9 cellular contexts compared by ENCODE assay signal in genomic region chr3:197801801-197802504, GRCh38. TPM values are rescaled to one million over a fixed set of nuclear protein-coding genes. Genes with fewer than 3 reads are reported as not detected.
A peak's percentile ranks its signal among the peaks of the same experiment; 100 is the strongest.
DNase-seq lines count a peak whose midpoint lies in the region; ATAC-seq and TF ChIP-seq lines count a peak whose summit lies in the region.
"Had no signal": no experiment of that assay in that cellular context is flagged by ENCODE, and none has a peak within 500 bp of the region (broad histone marks: within the 10 kb centered on the region; RNA-seq: fewer than 3 reads in every experiment).

No MANE protein-coding gene starts in this region.

- BruUV-seq in Panc1 (replicated peaks; lab: Mats Ljungman, UMichigan) = no TSS peak

- ATAC-seq in CD4-positive, alpha-beta T cell (ENCODE audit: poor library complexity) = peak; percentile 68
- ATAC-seq in GM19043 (IDR thresholded peaks at IDR 0.05; ENCODE audit: low read depth, unreplicated experiment) = peak; percentile 50
- peak; percentile 49; the same call in 1 of the 2 replicates for ATAC-seq in Panc1
- ATAC-seq in GM19023 (IDR thresholded peaks at IDR 0.05; ENCODE audit: unreplicated experiment) = no peak
- ATAC-seq in GM19455 (IDR thresholded peaks at IDR 0.05; ENCODE audit: unreplicated experiment) = no peak

- in situ Hi-C loops in Panc1 (cut with HindIII; ENCODE audit: low pct_unique_long_range_greater_than_20kb, low sequenced_read_pairs) = no loop called here

- intact Hi-C loops in CD4-positive, alpha-beta T cell (cut with DNase I, micrococcal nuclease) = loop anchor here (1.0 to 10.0 kb wide), 4 partner anchors 9 to 203 kb away; no protein-coding TSS in a partner anchor
- intact Hi-C loops in Panc1 (cut with micrococcal nuclease; ENCODE audit: unreplicated experiment) (no loop called here), posterior cingulate gyrus (cut with DNase I) (no loop called here)

- no peaks in the 10 kb centered on the region for H3K27me3 Mint-ChIP-seq in CD4-positive, alpha-beta T cell

- peaks cover 4% of the 10 kb centered on the region for H3K36me3 Mint-ChIP-seq in CD4-positive, alpha-beta T cell (ENCODE audit: low read depth)

- TF ChIP-seq CTCF in CD4-positive, alpha-beta T cell (IDR thresholded peaks at IDR 0.05) = peak; percentile 49
- TF ChIP-seq CTCF in Panc1 (IDR thresholded peaks at IDR 0.05) = peak; percentile 68
- TF ChIP-seq CTCF in choroid plexus epithelial cell (conservative IDR thresholded peaks at IDR 0.05; ENCODE audit: low read depth, low read length) = peak; percentile 57

- peak overlapping the region; percentile 65 for H3K27ac Mint-ChIP-seq in CD4-positive, alpha-beta T cell

- H3K4me3 Mint-ChIP-seq in CD4-positive, alpha-beta T cell = peak overlapping the region; percentile 13

- DNase-seq in CD4-positive, alpha-beta T cell = peak in 1 of 10 experiments; percentile 19
- DNase-seq in Panc1 (ENCODE audit: low read depth, low spot score) (no peak), choroid plexus epithelial cell (ENCODE audit: low read depth) (peak; percentile 56), posterior cingulate gyrus (no peak)
- DNase-seq in stimulated activated CD8-positive, alpha-beta memory T cell treated with anti-CD3 and anti-CD28 coated beads, Interleukin-4, amount 100 ng/mL, for 48 hours = peak; percentile 34
- DNase-seq: right cardiac atrium had no signal

- H3K4me3 ChIP-seq in Panc1 (ENCODE audit: low read depth in 2 of 2, low read length in 2 of 2) (no peak overlapping the region), choroid plexus epithelial cell (ENCODE audit: low read depth, low read length) (no peak overlapping the region)

- H3K36me3 ChIP-seq in Panc1 (ENCODE audit: control insufficient read depth, insufficient read depth, low read length) = no peaks in the 10 kb centered on the region

- peaks cover 10% of the 10 kb centered on the region; the same call in 1 of the 2 replicates for H3K4me1 ChIP-seq in Panc1 (ENCODE audit: control insufficient read depth, insufficient read depth, low read length)

- no peaks in the 10 kb centered on the region for H3K9me3 ChIP-seq in CD4-positive, alpha-beta T cell (ENCODE audit: control insufficient read depth, low read length)
- no peaks in the 10 kb centered on the region for H3K9me3 ChIP-seq in Panc1 (ENCODE audit: control insufficient read depth, insufficient read depth, low read depth, low read length)

- no peaks in the 10 kb centered on the region for H3K27me3 ChIP-seq in CD4-positive, alpha-beta T cell (ENCODE audit: control insufficient read depth, insufficient read depth, low read length)
- no peaks in the 10 kb centered on the region for H3K27me3 ChIP-seq in Panc1 (ENCODE audit: control insufficient read depth, insufficient read depth, low read length)

- H3K4me1 Mint-ChIP-seq in CD4-positive, alpha-beta T cell (ENCODE audit: low read depth) = peaks cover 61% of the 10 kb centered on the region

- no peaks in the 10 kb centered on the region for H3K9me3 Mint-ChIP-seq in CD4-positive, alpha-beta T cell

- POLR2A ChIA-PET in CD4-positive, alpha-beta T cell (lab: Charles Lee) = interaction anchor here (1.5 to 1.6 kb wide), 2 partner anchors 10 to 12 kb away, joined by 5 to 8 read pairs; partner anchors contain the start of gene LRCH3
- POLR2A ChIA-PET in Panc1 (lab: Charles Lee) = no interaction called here

- CTCF ChIA-PET in CD4-positive, alpha-beta T cell (lab: Charles Lee) = interaction anchor here (0.6 to 1.1 kb wide), 3 partner anchors 23 to 91 kb away, joined by 3 read pairs; no protein-coding TSS in a partner anchor
- CTCF ChIA-PET in Panc1 (lab: Charles Lee) = interaction anchor here (0.6 kb wide), 1 partner anchor 74 kb away, joined by 3 read pairs; no protein-coding TSS in a partner anchor

- H3K27ac ChIP-seq in CD4-positive, alpha-beta T cell (ENCODE audit: low read depth, low read length) = no peak overlapping the region
- H3K27ac ChIP-seq in Panc1 (ENCODE audit: low read length) = no peak overlapping the region

RNA-seq across cellular contexts. Expression of gene LRCH3, which starts 10.9 kb away (rescaled TPM):
- total RNA-seq in CD4-positive, alpha-beta T cell = 10 to 100 TPM; 31.5 to 37.6 TPM
- 75.8 TPM for total RNA-seq in Panc1 (2021; ENCODE audit: unreplicated experiment)
- 26.9 TPM for polyA plus RNA-seq in Panc1 (2012; ENCODE audit: insufficient read length)

RNA-seq across cellular contexts. Expression of gene FYTTD1, which starts 52.3 kb away (rescaled TPM):
- 10 to 100 TPM; 75.8 to 78.2 TPM for total RNA-seq in CD4-positive, alpha-beta T cell
- 77.8 TPM for total RNA-seq in Panc1 (2021; ENCODE audit: unreplicated experiment)
- 49.7 TPM for polyA plus RNA-seq in Panc1 (2012; ENCODE audit: insufficient read length)

Comparison
In these comparisons a context has a peak if more than half of its experiments do, and no peak if none do; other contexts are left out.
1. ATAC-seq: peak in CD4-positive, alpha-beta T cell (single experiment), GM19043 (single experiment) and Panc1 (single experiment); none in GM19023 (single experiment) and GM19455 (single experiment).
2. DNase-seq: peak in choroid plexus epithelial cell (single experiment) and stimulated activated CD8-positive, alpha-beta memory T cell treated with anti-CD3 and anti-CD28 coated beads, Interleukin-4, amount 100 ng/mL, for 48 hours (single experiment); none in Panc1 (single experiment) and posterior cingulate gyrus (0 of 10).
3. intact Hi-C loops: an anchor here in CD4-positive, alpha-beta T cell (1.0 to 10.0 kb wide); none called in Panc1 and posterior cingulate gyrus.
4. Peak in every context shown above with its lines, with median percentiles within 50 percentile points of each other: CTCF ChIP-seq.